ENCODE assay signal across 1 cellular context in the genomic region with DNA sequence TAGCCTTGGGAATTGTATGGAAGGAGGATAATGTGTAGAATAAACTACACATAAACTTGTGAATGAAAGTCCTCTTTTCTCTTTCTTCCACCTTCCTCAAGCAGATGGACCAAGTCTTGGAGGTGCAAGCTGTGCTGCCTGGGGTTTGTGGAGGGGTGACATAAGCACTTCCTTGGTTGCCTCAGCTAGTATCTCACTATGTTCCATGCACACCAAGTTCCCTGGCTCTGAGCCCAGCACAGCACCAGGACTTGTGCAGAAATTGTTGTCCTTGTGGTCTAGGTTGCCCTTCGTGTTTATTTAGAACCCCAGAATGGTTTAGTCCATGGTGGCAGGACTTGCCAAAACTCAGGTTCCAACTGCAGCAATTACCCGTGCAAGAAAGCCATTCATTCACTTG.
TF ChIP-seq lines count a peak whose summit lies in the region.

No MANE protein-coding gene starts in this region.

TF ChIP-seq in HepG2, 621 proteins besides CTCF, POLR2A, EP300 and RAD21 (continued from another document):
- TF ChIP-seq JUNB (CRISPR knock-in tag; IDR thresholded peaks at IDR 0.05; ENCODE audit: borderline replicate concordance) = no peak
- TF ChIP-seq, protein P1, sequence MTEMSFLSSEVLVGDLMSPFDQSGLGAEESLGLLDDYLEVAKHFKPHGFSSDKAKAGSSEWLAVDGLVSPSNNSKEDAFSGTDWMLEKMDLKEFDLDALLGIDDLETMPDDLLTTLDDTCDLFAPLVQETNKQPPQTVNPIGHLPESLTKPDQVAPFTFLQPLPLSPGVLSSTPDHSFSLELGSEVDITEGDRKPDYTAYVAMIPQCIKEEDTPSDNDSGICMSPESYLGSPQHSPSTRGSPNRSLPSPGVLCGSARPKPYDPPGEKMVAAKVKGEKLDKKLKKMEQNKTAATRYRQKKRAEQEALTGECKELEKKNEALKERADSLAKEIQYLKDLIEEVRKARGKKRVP (CRISPR knock-in tag; IDR thresholded peaks at IDR 0.05) = no peak
- TF ChIP-seq, protein P2, sequence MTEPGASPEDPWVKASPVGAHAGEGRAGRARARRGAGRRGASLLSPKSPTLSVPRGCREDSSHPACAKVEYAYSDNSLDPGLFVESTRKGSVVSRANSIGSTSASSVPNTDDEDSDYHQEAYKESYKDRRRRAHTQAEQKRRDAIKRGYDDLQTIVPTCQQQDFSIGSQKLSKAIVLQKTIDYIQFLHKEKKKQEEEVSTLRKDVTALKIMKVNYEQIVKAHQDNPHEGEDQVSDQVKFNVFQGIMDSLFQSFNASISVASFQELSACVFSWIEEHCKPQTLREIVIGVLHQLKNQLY (CRISPR knock-in tag; IDR thresholded peaks at IDR 0.05) = no peak
- no peak for TF ChIP-seq MAZ (IDR thresholded peaks at IDR 0.05; ENCODE audit: borderline replicate concordance, low read depth, low read length)
- TF ChIP-seq MAZ (CRISPR knock-in tag; IDR thresholded peaks at IDR 0.05; ENCODE audit: low read depth) = no peak
- TF ChIP-seq, protein P3, sequence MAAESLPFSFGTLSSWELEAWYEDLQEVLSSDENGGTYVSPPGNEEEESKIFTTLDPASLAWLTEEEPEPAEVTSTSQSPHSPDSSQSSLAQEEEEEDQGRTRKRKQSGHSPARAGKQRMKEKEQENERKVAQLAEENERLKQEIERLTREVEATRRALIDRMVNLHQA (CRISPR knock-in tag; IDR thresholded peaks at IDR 0.05) = no peak
- TF ChIP-seq ZNF496 (CRISPR knock-in tag; IDR thresholded peaks at IDR 0.05; ENCODE audit: insufficient replicate concordance) = no peak
- no peak for TF ChIP-seq AHR (CRISPR knock-in tag; IDR thresholded peaks at IDR 0.05)
- no peak for TF ChIP-seq SP2 (CRISPR knock-in tag; IDR thresholded peaks at IDR 0.05)
